In genomic region chr4:8002525-8003309, GRCh38 we compare ENCODE assay signal across 19 cellular contexts.
A peak's percentile ranks its signal among the peaks of the same experiment; 100 is the strongest.
DNase-seq lines count a peak whose midpoint lies in the region; ATAC-seq, FAIRE-seq and TF ChIP-seq lines count a peak whose summit lies in the region.
"Had no signal": no experiment of that assay in that cellular context is flagged by ENCODE, and none has a peak within 500 bp of the region (broad histone marks: within the 10 kb centered on the region; RNA-seq: fewer than 3 reads in every experiment).

No MANE protein-coding gene starts in this region.

- TF ChIP-seq CTCF in IMR-90 (conservative IDR thresholded peaks at IDR 0.05; ENCODE audit: low read depth, low read length) = no peak
- no peak for TF ChIP-seq CTCF in SK-N-SH (IDR thresholded peaks at IDR 0.05)
- no peak for TF ChIP-seq CTCF in osteoblast (IDR thresholded peaks at IDR 0.05; ENCODE audit: extremely low read depth, low read depth, low read length)

- intact Hi-C loops in IMR-90 (cut with micrococcal nuclease) (no loop called here), head of caudate nucleus (cut with DNase I) (no loop called here)

- no peak overlapping the region for H2AK5ac ChIP-seq in IMR-90 (ENCODE audit: low read depth, low read length)

- no peak overlapping the region for H3K27ac ChIP-seq in IMR-90 (ENCODE audit: insufficient read depth, low read length)
- H3K27ac ChIP-seq in SK-N-SH (ENCODE audit: low read depth in 2 of 2, low read length in 1 of 2) = no peak overlapping the region
- H3K27ac ChIP-seq in osteoblast (ENCODE audit: low read depth, low read length) = no peak overlapping the region

- no peaks in the 10 kb centered on the region for H4K20me1 ChIP-seq in IMR-90 (ENCODE audit: insufficient read depth, low read length)
- no peaks in the 10 kb centered on the region for H4K20me1 ChIP-seq in SK-N-SH (ENCODE audit: insufficient read depth)
- H4K20me1 ChIP-seq in osteoblast (ENCODE audit: insufficient read depth, low read length) = no peaks in the 10 kb centered on the region

- H3K4ac ChIP-seq in IMR-90 (ENCODE audit: low read depth, low read length) = no peak overlapping the region

- no peak overlapping the region for H2BK5ac ChIP-seq in IMR-90 (ENCODE audit: low read depth, low read length, poor library complexity, severe bottlenecking)

- H3K9me3 ChIP-seq in IMR-90 (ENCODE audit: control insufficient read depth, insufficient read depth, low read length) (no peaks in the 10 kb centered on the region), SK-N-SH (no peaks in the 10 kb centered on the region), osteoblast (ENCODE audit: low read depth, low read length) (no peaks in the 10 kb centered on the region)

- H3K9ac ChIP-seq in IMR-90 (ENCODE audit: low read depth, low read length) (no peak overlapping the region), SK-N-SH (no peak overlapping the region)

- H3K36me3 ChIP-seq in IMR-90 (ENCODE audit: control insufficient read depth, insufficient read depth, low read length) (no peaks in the 10 kb centered on the region), SK-N-SH (replicated peaks in 1 of 2; ENCODE audit: control insufficient read depth in 1 of 2, insufficient read depth in 2 of 2, low read length in 1 of 2) (no peaks in the 10 kb centered on the region), osteoblast (ENCODE audit: insufficient read depth, low read length) (no peaks in the 10 kb centered on the region)

- H3K9me1 ChIP-seq in IMR-90 (ENCODE audit: insufficient read depth, low read length) = no peaks in the 10 kb centered on the region

- TF ChIP-seq EP300 in SK-N-SH (IDR thresholded peaks at IDR 0.05; ENCODE audit: borderline replicate concordance in 1 of 2, low read depth in 1 of 2, low read length in 1 of 2) = no peak

- H2AFZ ChIP-seq in IMR-90 (replicated peaks; ENCODE audit: low read length, poor library complexity) (no peak overlapping the region), SK-N-SH (ENCODE audit: low read depth) (no peak overlapping the region), osteoblast (ENCODE audit: low read length) (no peak overlapping the region)

- CTCF ChIA-PET in IMR-90 (lab: Yijun Ruan, JAX) (no interaction called here), SK-N-SH (lab: Yijun Ruan, JAX) (interaction anchor here (1.6 to 2.7 kb wide), 2 partner anchors 15 kb away, joined by 5 to 7 read pairs; no protein-coding TSS in a partner anchor)

- H2BK15ac ChIP-seq in IMR-90 (ENCODE audit: low read depth, low read length) = no peak overlapping the region

- WGBS in IMR-90 (ENCODE audit: extremely low coverage in 2 of 2, insufficient read length in 1 of 2), 2 experiments = 73% methylated on average over 11 of the region's 23 CpGs; no CpG with 5 or more reads in 1 of the 2 experiments
- WGBS in SK-N-SH (ENCODE audit: low lambda C conversion rate) = 80% methylated on average over 21 of the region's 23 CpGs

- H3K56ac ChIP-seq in IMR-90 (ENCODE audit: extremely low read depth, insufficient read depth, low read length) = no peak overlapping the region

- ATAC-seq in IMR-90 (ENCODE audit: low read depth) = peak; percentile 24; the same call in 1 of the 2 replicates

- H3K4me2 ChIP-seq in IMR-90 (ENCODE audit: low read depth, low read length) (no peak overlapping the region), SK-N-SH (no peak overlapping the region), osteoblast (ENCODE audit: insufficient read depth, low read length) (no peak overlapping the region)

- H3K23ac ChIP-seq in IMR-90 (ENCODE audit: low read depth, low read length) = no peak overlapping the region

- H3K4me3 ChIP-seq in IMR-90 (ENCODE audit: insufficient read depth, low read depth, low read length) (no peak overlapping the region), SK-N-SH (ENCODE audit: low read depth in 2 of 2, low read length in 1 of 2) (no peak overlapping the region), osteoblast (ENCODE audit: insufficient read depth, low read length) (no peak overlapping the region)

- H4K8ac ChIP-seq in IMR-90 (ENCODE audit: low read depth in 2 of 2, low read length in 2 of 2) = no peak overlapping the region

- H3K14ac ChIP-seq in IMR-90 (replicated peaks; ENCODE audit: low read depth, low read length) = no peak overlapping the region

- POLR2A ChIA-PET in IMR-90 (lab: Charles Lee; ENCODE audit: unreplicated experiment) (no interaction called here), SK-N-SH (lab: Yijun Ruan, JAX) (no interaction called here)

- H3K79me1 ChIP-seq in IMR-90 (ENCODE audit: low read depth in 1 of 2, low read length in 2 of 2) = no peaks in the 10 kb centered on the region

- BruUV-seq in IMR-90 (replicated peaks; lab: Mats Ljungman, UMichigan) = no TSS peak

- FAIRE-seq in H54 (lab: Jason Lieb, UNC) = no peak
- FAIRE-seq: D721Med, GM12892, GM18507 had no signal

- in situ Hi-C loops in IMR-90 (cut with MboI; ENCODE audit: low sequenced_read_pairs) = no loop called here

- H3K27me3 ChIP-seq in IMR-90 (ENCODE audit: control insufficient read depth, insufficient read depth, low read length) (peaks cover 78% of the 10 kb centered on the region), SK-N-SH (ENCODE audit: insufficient read depth) (peaks cover 18% of the 10 kb centered on the region; the same call in 1 of the 2 replicates), osteoblast (ENCODE audit: insufficient read depth, low read length) (peaks cover 45% of the 10 kb centered on the region)

- H3K79me2 ChIP-seq in SK-N-SH (ENCODE audit: insufficient read depth) (no peaks in the 10 kb centered on the region), osteoblast (ENCODE audit: insufficient read depth, low read length) (no peaks in the 10 kb centered on the region)

- H4K5ac ChIP-seq in IMR-90 (ENCODE audit: low read depth, low read length) = no peak overlapping the region

- H2BK20ac ChIP-seq in IMR-90 (ENCODE audit: low read depth, low read length) = no peak overlapping the region

- no peaks in the 10 kb centered on the region for H3K9me2 ChIP-seq in SK-N-SH

- no peaks in the 10 kb centered on the region for H3K4me1 ChIP-seq in IMR-90 (ENCODE audit: control insufficient read depth, insufficient read depth, low read length)
- H3K4me1 ChIP-seq in SK-N-SH (ENCODE audit: control insufficient read depth in 1 of 2, insufficient read depth in 2 of 2, low read depth in 1 of 2, low read length in 1 of 2) = peaks cover 0 to 2% of the 10 kb centered on the region in 2 experiments; a peak in 1 of 4 replicates
- no peaks in the 10 kb centered on the region for H3K4me1 ChIP-seq in osteoblast (ENCODE audit: insufficient read depth, low read length)

- H3F3A ChIP-seq in SK-N-SH (replicated peaks; ENCODE audit: insufficient read depth) = no peaks in the 10 kb centered on the region

- H2AK9ac ChIP-seq in IMR-90 (replicated peaks; ENCODE audit: low read depth, low read length, poor library complexity) = peak overlapping the region; percentile 66

- DNase-seq in IMR-90 (no peak), SK-N-SH (no peak), head of caudate nucleus (peak in 37 of 42 donors; percentile 11 to 86 (median 54)), osteoblast (ENCODE audit: insufficient read length, low spot score, missing footprints) (peak; percentile 54), NCI-H446 (lab: John Stamatoyannopoulos, UW) (no peak), H54 (ENCODE audit: insufficient read length, low spot score) (no peak)
- no peak for DNase-seq in activated effector memory CD4-positive, alpha-beta T cell treated with Interleukin-2 at 50 U/mL for 16 hours
- DNase-seq: C1 segment of cervical spinal cord, DMS79, GOT3, HFFc6, KG1, NCI-H1694 treated with DMSO at 0.1 percent for 48 hours, NCI-H510A, NCI-H774, OCI-M1 had no signal

- no peak for TF ChIP-seq RAD21 in IMR-90 (IDR thresholded peaks at IDR 0.05; ENCODE audit: low read length)
- TF ChIP-seq RAD21 in SK-N-SH (IDR thresholded peaks at IDR 0.05; ENCODE audit: low read length) = no peak

- TF ChIP-seq POLR2A in IMR-90 (IDR thresholded peaks at IDR 0.05; ENCODE audit: low read depth, low read length) (no peak), H54 (IDR thresholded peaks at IDR 0.05; ENCODE audit: low read depth, low read length) (no peak)

- H4K91ac ChIP-seq in IMR-90 (ENCODE audit: insufficient read depth, low read depth, low read length) = no peak overlapping the region

- dilution Hi-C loops in IMR-90 (cut with HindIII; ENCODE audit: low sequenced_read_pairs, unreplicated experiment) = no loop called here

- H3K18ac ChIP-seq in IMR-90 (ENCODE audit: low read depth, low read length) = no peak overlapping the region

- no peak overlapping the region for H2BK120ac ChIP-seq in IMR-90 (ENCODE audit: low read depth, low read length)

TF ChIP-seq in IMR-90, 13 proteins besides CTCF, POLR2A, EP300 and RAD21 (continues in another document):
- TF ChIP-seq NFE2L2 (IDR thresholded peaks at IDR 0.05; ENCODE audit: low read depth, low read length) (no peak), CEBPB (IDR thresholded peaks at IDR 0.05; ENCODE audit: low read depth, low read length) (no peak), RCOR1 (IDR thresholded peaks at IDR 0.05; ENCODE audit: insufficient replicate concordance, low read length) (no peak), CHD1 (IDR thresholded peaks at IDR 0.05; ENCODE audit: low read depth, low read length) (no peak), MAFK (IDR thresholded peaks at IDR 0.05; ENCODE audit: low read depth, low read length) (no peak), MXI1 (IDR thresholded peaks at IDR 0.05; ENCODE audit: borderline replicate concordance, low read depth, low read length) (no peak)

TF ChIP-seq in SK-N-SH, 30 proteins besides CTCF, POLR2A, EP300 and RAD21:
- TF ChIP-seq TCF12 (IDR thresholded peaks at IDR 0.05) (no peak), REST (IDR thresholded peaks at IDR 0.05; ENCODE audit: low read depth, low read length) (peak; percentile 76)
TF ChIP-seq in SK-N-SH: peak in this region for 1.

Comparison
In these comparisons a context has a peak if more than half of its experiments do, and no peak if none do; other contexts are left out.
1. DNase-seq: peak in head of caudate nucleus (37 of 42) and osteoblast (single experiment); none in IMR-90 (single experiment), SK-N-SH (single experiment), NCI-H446 (0 of 2), H54 (single experiment) and activated effector memory CD4-positive, alpha-beta T cell treated with Interleukin-2 at 50 U/mL for 16 hours (single experiment).